1 cellular context compared by ENCODE assay signal in the genomic region with DNA sequence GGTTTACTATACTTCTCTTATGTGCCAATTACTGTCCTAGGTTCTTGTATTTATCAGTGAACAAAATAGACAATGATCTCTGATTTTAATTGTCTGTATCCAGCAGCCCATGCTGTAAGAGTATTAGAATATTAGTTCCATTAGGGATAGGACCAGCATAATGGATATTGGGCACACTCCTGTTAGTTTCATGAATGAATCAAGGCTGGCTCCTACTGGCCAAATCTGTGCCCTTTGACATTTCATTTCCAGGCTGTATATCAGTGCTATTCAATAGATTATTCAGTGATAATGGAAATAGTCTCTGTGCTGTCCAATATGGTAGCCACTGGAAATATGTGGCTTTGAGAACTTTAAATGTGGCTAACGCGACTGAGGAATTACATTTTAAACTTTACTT.
TF ChIP-seq lines count a peak whose summit lies in the region.

No MANE protein-coding gene starts in this region.

TF ChIP-seq in SK-N-SH, 30 proteins besides CTCF, POLR2A, EP300 and RAD21 (continued from another document):
- TF ChIP-seq, protein P1, sequence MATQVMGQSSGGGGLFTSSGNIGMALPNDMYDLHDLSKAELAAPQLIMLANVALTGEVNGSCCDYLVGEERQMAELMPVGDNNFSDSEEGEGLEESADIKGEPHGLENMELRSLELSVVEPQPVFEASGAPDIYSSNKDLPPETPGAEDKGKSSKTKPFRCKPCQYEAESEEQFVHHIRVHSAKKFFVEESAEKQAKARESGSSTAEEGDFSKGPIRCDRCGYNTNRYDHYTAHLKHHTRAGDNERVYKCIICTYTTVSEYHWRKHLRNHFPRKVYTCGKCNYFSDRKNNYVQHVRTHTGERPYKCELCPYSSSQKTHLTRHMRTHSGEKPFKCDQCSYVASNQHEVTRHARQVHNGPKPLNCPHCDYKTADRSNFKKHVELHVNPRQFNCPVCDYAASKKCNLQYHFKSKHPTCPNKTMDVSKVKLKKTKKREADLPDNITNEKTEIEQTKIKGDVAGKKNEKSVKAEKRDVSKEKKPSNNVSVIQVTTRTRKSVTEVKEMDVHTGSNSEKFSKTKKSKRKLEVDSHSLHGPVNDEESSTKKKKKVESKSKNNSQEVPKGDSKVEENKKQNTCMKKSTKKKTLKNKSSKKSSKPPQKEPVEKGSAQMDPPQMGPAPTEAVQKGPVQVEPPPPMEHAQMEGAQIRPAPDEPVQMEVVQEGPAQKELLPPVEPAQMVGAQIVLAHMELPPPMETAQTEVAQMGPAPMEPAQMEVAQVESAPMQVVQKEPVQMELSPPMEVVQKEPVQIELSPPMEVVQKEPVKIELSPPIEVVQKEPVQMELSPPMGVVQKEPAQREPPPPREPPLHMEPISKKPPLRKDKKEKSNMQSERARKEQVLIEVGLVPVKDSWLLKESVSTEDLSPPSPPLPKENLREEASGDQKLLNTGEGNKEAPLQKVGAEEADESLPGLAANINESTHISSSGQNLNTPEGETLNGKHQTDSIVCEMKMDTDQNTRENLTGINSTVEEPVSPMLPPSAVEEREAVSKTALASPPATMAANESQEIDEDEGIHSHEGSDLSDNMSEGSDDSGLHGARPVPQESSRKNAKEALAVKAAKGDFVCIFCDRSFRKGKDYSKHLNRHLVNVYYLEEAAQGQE (IDR thresholded peaks at IDR 0.05; ENCODE audit: low read depth, low read length), result no peak
- TF ChIP-seq RXRA (IDR thresholded peaks at IDR 0.05; ENCODE audit: borderline replicate concordance, low read depth) (no peak), GATA2 (CRISPR knock-in tag; IDR thresholded peaks at IDR 0.05) (no peak), JUND (IDR thresholded peaks at IDR 0.05) (no peak), PBX3 (IDR thresholded peaks at IDR 0.05) (no peak), SIN3A (IDR thresholded peaks at IDR 0.05; ENCODE audit: borderline replicate concordance, low read depth, low read length) (no peak), POLR2AphosphoS5 (IDR thresholded peaks at IDR 0.05; ENCODE audit: low read depth, low read length) (no peak), ELF1 (IDR thresholded peaks at IDR 0.05) (no peak), FOXJ3 (CRISPR knock-in tag; IDR thresholded peaks at IDR 0.05) (no peak), RCOR1 (IDR thresholded peaks at IDR 0.05; ENCODE audit: low read length) (no peak), GABPA (IDR thresholded peaks at IDR 0.05; ENCODE audit: low read depth) (no peak), EZH2phosphoT487 (IDR thresholded peaks at IDR 0.05; ENCODE audit: borderline replicate concordance, low read depth) (no peak)
